ENCODE assay signal across 12 cellular contexts in genomic region chr4:46390353-46391058, GRCh38. TPM values are rescaled to one million over a fixed set of nuclear protein-coding genes. Genes with fewer than 3 reads are reported as not detected.
DNase-seq lines count a peak whose midpoint lies in the region; ATAC-seq and TF ChIP-seq lines count a peak whose summit lies in the region.
"Had no signal": no experiment of that assay in that cellular context is flagged by ENCODE, and none has a peak within 500 bp of the region (broad histone marks: within the 10 kb centered on the region; RNA-seq: fewer than 3 reads in every experiment).

No MANE protein-coding gene starts in this region.

- peaks cover 28% of the 10 kb centered on the region for H3K27me3 ChIP-seq in kidney epithelial cell (ENCODE audit: control insufficient read depth, insufficient read depth, low read length)

- no peak overlapping the region for H3K27ac Mint-ChIP-seq in central memory CD8-positive, alpha-beta T cell (ENCODE audit: low read depth)
- H3K27ac Mint-ChIP-seq in stimulated activated naive B cell treated with anti-CD40 and anti-IgM and Interleukin-4, amounts not matched to agents 10 μg/mL and 1 μg/mL and 100 μg/mL, for 72 hours: peak overlapping the region; percentile 1
- H3K27ac Mint-ChIP-seq: activated naive CD4-positive, alpha-beta T cell treated with anti-CD3 and anti-CD28 coated beads, Interleukin-2, amount 50 U/mL, for 72 hours had no signal

- H3K36me3 Mint-ChIP-seq in central memory CD8-positive, alpha-beta T cell (ENCODE audit: insufficient read depth): no peaks in the 10 kb centered on the region
- peaks cover 0 to 7% of the 10 kb centered on the region in 2 donors for H3K36me3 Mint-ChIP-seq in stimulated activated naive B cell treated with anti-CD40 and anti-IgM and Interleukin-4, amounts not matched to agents 10 μg/mL and 1 μg/mL and 100 μg/mL, for 72 hours

- peak overlapping the region; percentile 8 for H3K4me3 ChIP-seq in kidney epithelial cell (ENCODE audit: low read depth, low read length)

- peak; percentile 40 for DNase-seq in HuH-7 (ENCODE audit: low spot score)
- DNase-seq in central memory CD8-positive, alpha-beta T cell (ENCODE audit: low spot score in 2 of 2): no peak
- DNase-seq in kidney epithelial cell (ENCODE audit: low read depth): no peak
- no peak for DNase-seq in stimulated activated naive B cell treated with anti-CD40 and anti-IgM and Interleukin-4, amounts not matched to agents 10 μg/mL and 1 μg/mL and 100 μg/mL, for 72 hours
- DNase-seq in DMS114 treated with DMSO at 0.1 percent for 48 hours (lab: John Stamatoyannopoulos, UW; ENCODE audit: unreplicated experiment): no peak
- DNase-seq in stimulated activated CD4-positive, alpha-beta T cell treated with anti-CD3 and anti-CD28 coated beads, Interleukin-2, amount 100 ng/mL, for 48 hours: no peak
- no peak for DNase-seq in ACHN
- DNase-seq: activated CD4-positive, alpha-beta T cell treated with anti-CD3 and anti-CD28 coated beads, Interleukin-2, amount 50 U/mL, for 4 hours; NCI-H187 treated with DMSO at 0.1 percent for 48 hours had no signal

- no peaks in the 10 kb centered on the region for H3K36me3 ChIP-seq in kidney epithelial cell (ENCODE audit: control insufficient read depth, insufficient read depth, low read length)

- ATAC-seq in central memory CD8-positive, alpha-beta T cell (replicated peaks; ENCODE audit: extremely low read depth, poor library complexity, severe bottlenecking): no peak
- no peak for ATAC-seq in stimulated activated naive B cell treated with anti-CD40 and anti-IgM and Interleukin-4, amounts not matched to agents 10 μg/mL and 1 μg/mL and 100 μg/mL, for 72 hours (replicated peaks)
- ATAC-seq in GM21576 (IDR thresholded peaks at IDR 0.05; ENCODE audit: unreplicated experiment): no peak
- ATAC-seq: activated naive CD4-positive, alpha-beta T cell treated with anti-CD3 and anti-CD28 coated beads, Interleukin-2, amount 50 U/mL, for 72 hours had no signal

- in situ Hi-C loops in ACHN (cut with HindIII; ENCODE audit: low pct_ligation_motif_present, low pct_unique_long_range_greater_than_20kb, low sequenced_read_pairs): no loop called here

- peaks cover 11% of the 10 kb centered on the region for H3K4me1 Mint-ChIP-seq in central memory CD8-positive, alpha-beta T cell
- peaks cover 11% of the 10 kb centered on the region in 2 donors for H3K4me1 Mint-ChIP-seq in stimulated activated naive B cell treated with anti-CD40 and anti-IgM and Interleukin-4, amounts not matched to agents 10 μg/mL and 1 μg/mL and 100 μg/mL, for 72 hours

- H3K4me3 Mint-ChIP-seq in central memory CD8-positive, alpha-beta T cell: peak overlapping the region; percentile 39
- H3K4me3 Mint-ChIP-seq in stimulated activated naive B cell treated with anti-CD40 and anti-IgM and Interleukin-4, amounts not matched to agents 10 μg/mL and 1 μg/mL and 100 μg/mL, for 72 hours: no peak overlapping the region

- peaks cover 31% of the 10 kb centered on the region for H3K27me3 Mint-ChIP-seq in central memory CD8-positive, alpha-beta T cell
- H3K27me3 Mint-ChIP-seq in stimulated activated naive B cell treated with anti-CD40 and anti-IgM and Interleukin-4, amounts not matched to agents 10 μg/mL and 1 μg/mL and 100 μg/mL, for 72 hours: peaks cover 31 to 36% of the 10 kb centered on the region in 2 donors

- H3K9me3 Mint-ChIP-seq in central memory CD8-positive, alpha-beta T cell: peaks cover 15% of the 10 kb centered on the region
- peaks cover 0 to 4% of the 10 kb centered on the region in 2 donors for H3K9me3 Mint-ChIP-seq in stimulated activated naive B cell treated with anti-CD40 and anti-IgM and Interleukin-4, amounts not matched to agents 10 μg/mL and 1 μg/mL and 100 μg/mL, for 72 hours

- TF ChIP-seq CTCF in kidney epithelial cell (IDR thresholded peaks at IDR 0.05; ENCODE audit: insufficient read depth, low read length, poor library complexity, severe bottlenecking): no peak

RNA-seq across cellular contexts. Expression of gene GABRA2, which starts 0.6 kb away (rescaled TPM):
- total RNA-seq in kidney epithelial cell: 0.07 TPM in 1 of 2 replicates, not detected in the other
- total RNA-seq: activated naive CD4-positive, alpha-beta T cell treated with anti-CD3 and anti-CD28 coated beads, Interleukin-2, amount 50 U/mL, for 72 hours; GM23248 had no signal
